ENCODE assay signal across 29 cellular contexts in the genomic region with DNA sequence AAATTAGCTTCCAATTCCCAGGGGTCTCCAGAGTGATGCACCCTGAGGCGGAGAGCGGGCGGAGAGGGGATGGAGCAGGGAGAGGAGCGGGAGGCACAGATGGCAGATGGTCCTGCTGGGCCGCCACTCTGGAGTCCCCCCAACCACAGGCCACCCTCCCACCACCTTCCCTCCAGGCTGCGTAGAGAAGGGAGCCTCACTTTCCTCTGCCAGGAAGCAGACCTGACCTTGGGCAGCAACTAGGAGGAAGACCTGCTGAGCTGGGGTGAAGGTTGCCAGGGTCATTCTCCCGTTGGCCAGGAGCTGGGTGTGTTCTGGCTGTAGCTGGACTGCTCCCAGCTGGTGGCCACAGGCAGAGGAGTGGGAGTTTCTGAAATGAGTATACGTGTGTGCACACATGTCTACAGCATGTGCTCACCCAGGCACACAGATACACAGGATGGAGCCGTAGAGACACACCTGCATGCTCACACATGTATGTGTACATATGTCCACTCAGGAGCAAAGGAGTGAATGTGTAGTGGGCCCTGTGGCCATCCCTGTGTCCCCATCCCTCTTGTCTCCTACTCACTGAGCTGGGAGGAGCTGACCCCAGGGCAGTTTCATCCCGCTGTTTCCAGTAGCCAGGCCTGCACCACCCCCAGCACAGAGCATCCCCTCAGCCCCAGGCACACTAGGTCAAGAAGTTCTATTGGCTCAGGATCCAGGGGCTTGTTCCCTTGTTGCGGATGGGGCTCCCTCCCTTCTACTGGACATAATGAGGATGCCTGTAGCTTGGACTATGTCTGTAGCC. TPM values are rescaled to one million over a fixed set of nuclear protein-coding genes. Genes with fewer than 3 reads are reported as not detected.
DNase-seq lines count a peak whose midpoint lies in the region; TF ChIP-seq lines count a peak whose summit lies in the region.
"Had no signal": no experiment of that assay in that cellular context is flagged by ENCODE, and none has a peak within 500 bp of the region (broad histone marks: within the 10 kb centered on the region; RNA-seq: fewer than 3 reads in every experiment).

No MANE protein-coding gene starts in this region.

- H3K4me2 ChIP-seq in BLaER1, result peak overlapping the region; percentile 57
- H3K4me2 ChIP-seq in osteoblast (ENCODE audit: insufficient read depth, low read length), result no peak overlapping the region
- H3K4me2 ChIP-seq: KMS-11, neural progenitor cell had no signal

- peaks cover 22% of the 10 kb centered on the region for H3K4me1 ChIP-seq in BE2C
- peaks cover 10% of the 10 kb centered on the region for H3K4me1 ChIP-seq in BLaER1
- H3K4me1 ChIP-seq in endodermal cell (ENCODE audit: control insufficient read depth, insufficient read depth, low read length), result no peaks in the 10 kb centered on the region
- no peaks in the 10 kb centered on the region for H3K4me1 ChIP-seq in osteoblast (ENCODE audit: insufficient read depth, low read length)
- H3K4me1 ChIP-seq: colonic mucosa, left ventricle myocardium inferior, neural progenitor cell, right lobe of liver had no signal

- H3K4me3 Mint-ChIP-seq in endodermal cell, result no peak overlapping the region
- H3K4me3 Mint-ChIP-seq: activated CD4-positive, alpha-beta T cell treated with anti-CD3 and anti-CD28 coated beads for 36 hours; activated CD8-positive, alpha-beta T cell treated with anti-CD3 and anti-CD28 coated beads for 36 hours; activated naive CD8-positive, alpha-beta T cell treated with anti-CD3 and anti-CD28 coated beads, Interleukin-2, amount 10 ng/mL, durations not matched to agents 7 days and 5 days; neural progenitor cell; stimulated activated naive CD8-positive, alpha-beta T cell treated with anti-CD3 and anti-CD28 coated beads, Interleukin-15, amount 100 ng/mL, for 72 hours had no signal

- peaks cover 6% of the 10 kb centered on the region; the same call in 1 of the 2 replicates for H4K20me1 ChIP-seq in BLaER1
- no peaks in the 10 kb centered on the region for H4K20me1 ChIP-seq in osteoblast (ENCODE audit: insufficient read depth, low read length)

- intact Hi-C loops in posterior vena cava (cut with DNase I), result no loop called here

- H3K4me1 Mint-ChIP-seq in endodermal cell, result no peaks in the 10 kb centered on the region
- H3K4me1 Mint-ChIP-seq: activated CD4-positive, alpha-beta T cell treated with anti-CD3 and anti-CD28 coated beads for 36 hours; activated naive CD8-positive, alpha-beta T cell treated with anti-CD3 and anti-CD28 coated beads, Interleukin-2, amount 10 ng/mL, durations not matched to agents 7 days and 5 days; stimulated activated naive CD8-positive, alpha-beta T cell treated with anti-CD3 and anti-CD28 coated beads, Interleukin-15, amount 100 ng/mL, for 72 hours had no signal

- no peaks in the 10 kb centered on the region for H3K9me3 Mint-ChIP-seq in endodermal cell
- H3K9me3 Mint-ChIP-seq: activated CD8-positive, alpha-beta T cell treated with anti-CD3 and anti-CD28 coated beads for 36 hours; activated naive CD8-positive, alpha-beta T cell treated with anti-CD3 and anti-CD28 coated beads, Interleukin-2, amount 10 ng/mL, durations not matched to agents 7 days and 5 days; stimulated activated naive CD8-positive, alpha-beta T cell treated with anti-CD3 and anti-CD28 coated beads, Interleukin-15, amount 100 ng/mL, for 72 hours had no signal

- H3K36me3 ChIP-seq in BE2C (no peaks in the 10 kb centered on the region), BLaER1 (no peaks in the 10 kb centered on the region), endodermal cell (ENCODE audit: control insufficient read depth, insufficient read depth, low read length) (no peaks in the 10 kb centered on the region), osteoblast (ENCODE audit: insufficient read depth, low read length) (no peaks in the 10 kb centered on the region)
- H3K36me3 ChIP-seq: cardiac muscle cell, colonic mucosa, left ventricle myocardium inferior, neural progenitor cell, right lobe of liver had no signal

- H3K27me3 Mint-ChIP-seq in endodermal cell (ENCODE audit: insufficient read depth), result no peaks in the 10 kb centered on the region
- H3K27me3 Mint-ChIP-seq: activated CD8-positive, alpha-beta T cell treated with anti-CD3 and anti-CD28 coated beads for 36 hours had no signal

- H3K9me3 ChIP-seq in BE2C (no peaks in the 10 kb centered on the region), BLaER1 (no peaks in the 10 kb centered on the region), endodermal cell (ENCODE audit: control insufficient read depth, low read length) (no peaks in the 10 kb centered on the region), osteoblast (ENCODE audit: low read depth, low read length) (no peaks in the 10 kb centered on the region)
- H3K9me3 ChIP-seq: colonic mucosa, left ventricle myocardium inferior, right lobe of liver had no signal

- H3K27ac ChIP-seq in BLaER1, result no peak overlapping the region
- peak overlapping the region; percentile 41 for H3K27ac ChIP-seq in endodermal cell (ENCODE audit: low read depth, low read length)
- no peak overlapping the region for H3K27ac ChIP-seq in osteoblast (ENCODE audit: low read depth, low read length)
- H3K27ac ChIP-seq: cardiac muscle cell, colonic mucosa, epithelial cell of prostate, KMS-11, left ventricle myocardium inferior, neural progenitor cell, right lobe of liver had no signal

- no peaks in the 10 kb centered on the region for H3K27me3 ChIP-seq in BE2C
- H3K27me3 ChIP-seq in BLaER1, result no peaks in the 10 kb centered on the region
- no peaks in the 10 kb centered on the region for H3K27me3 ChIP-seq in endodermal cell (ENCODE audit: control insufficient read depth, insufficient read depth, low read length, poor library complexity, severe bottlenecking)
- no peaks in the 10 kb centered on the region for H3K27me3 ChIP-seq in osteoblast (ENCODE audit: insufficient read depth, low read length)
- H3K27me3 ChIP-seq: cardiac muscle cell, colonic mucosa, neural progenitor cell, right lobe of liver had no signal

- H3K27ac Mint-ChIP-seq in endodermal cell, result no peak overlapping the region
- H3K27ac Mint-ChIP-seq: activated CD4-positive, alpha-beta T cell treated with anti-CD3 and anti-CD28 coated beads for 36 hours; activated CD8-positive, alpha-beta T cell treated with anti-CD3 and anti-CD28 coated beads for 36 hours; activated naive CD8-positive, alpha-beta T cell treated with anti-CD3 and anti-CD28 coated beads, Interleukin-2, amount 10 ng/mL, durations not matched to agents 7 days and 5 days; neural progenitor cell; stimulated activated naive CD8-positive, alpha-beta T cell treated with anti-CD3 and anti-CD28 coated beads, Interleukin-15, amount 100 ng/mL, for 72 hours had no signal

- 85 to 89% methylated on average over 6 to 11 of the region's 11 CpGs for WGBS in endodermal cell (ENCODE audit: insufficient coverage in 1 of 2, insufficient read length in 1 of 2), 2 experiments

- no peak overlapping the region for H3K9ac ChIP-seq in BLaER1
- H3K9ac ChIP-seq in endodermal cell (ENCODE audit: extremely low read depth, low read length, poor library complexity, severe bottlenecking), result no peak overlapping the region
- H3K9ac ChIP-seq: KMS-11, neural progenitor cell had no signal

- no peak overlapping the region for H2AFZ ChIP-seq in osteoblast (ENCODE audit: low read length)
- H2AFZ ChIP-seq: neural progenitor cell had no signal

- TF ChIP-seq CTCF in BE2C (IDR thresholded peaks at IDR 0.05; ENCODE audit: low read depth, low read length) (no peak), endodermal cell (conservative IDR thresholded peaks at IDR 0.05) (no peak), osteoblast (IDR thresholded peaks at IDR 0.05; ENCODE audit: extremely low read depth, low read depth, low read length) (no peak)

- no peaks in the 10 kb centered on the region for H3K36me3 Mint-ChIP-seq in endodermal cell (ENCODE audit: low read depth)
- H3K36me3 Mint-ChIP-seq: activated naive CD8-positive, alpha-beta T cell treated with anti-CD3 and anti-CD28 coated beads, Interleukin-2, amount 10 ng/mL, durations not matched to agents 7 days and 5 days; neural progenitor cell had no signal

- DNase-seq in BE2C, result peak; percentile 40
- no peak for DNase-seq in endodermal cell
- DNase-seq in posterior vena cava (ENCODE audit: low spot score), result peak; percentile 58
- DNase-seq in NCI-H748 treated with DMSO at 0.1 percent for 48 hours (lab: John Stamatoyannopoulos, UW), result no peak
- no peak for DNase-seq in NCI-H446 treated with DMSO at 0.1 percent for 48 hours (lab: John Stamatoyannopoulos, UW)
- no peak for DNase-seq in osteoblast (ENCODE audit: insufficient read length, low spot score, missing footprints)
- DNase-seq: activated CD4-positive, alpha-beta T cell treated with anti-CD3 and anti-CD28 coated beads for 36 hours; activated CD8-positive, alpha-beta T cell treated with anti-CD3 and anti-CD28 coated beads for 36 hours; activated gamma-delta T cell; activated naive CD8-positive, alpha-beta T cell treated with anti-CD3 and anti-CD28 coated beads, Interleukin-2, amount 10 ng/mL, durations not matched to agents 7 days and 5 days; colonic mucosa; DMS79 treated with DMSO at 0.1 percent for 48 hours; effector CD8-positive, alpha-beta T cell; GDM1; left ventricle myocardium inferior; MM.1S; NCI-H2107; SIG-M5; stimulated activated CD4-positive, alpha-beta T cell treated with anti-CD3 and anti-CD28 coated beads, Interleukin-12 subunit alpha, Interleukin-12 subunit beta, amount 100 ng/mL, for 4 hours; stimulated activated CD4-positive, alpha-beta T cell treated with anti-CD3 and anti-CD28 coated beads, Interleukin-2, amount 100 ng/mL, for 48 hours; stimulated activated naive CD8-positive, alpha-beta T cell treated with anti-CD3 and anti-CD28 coated beads, Interleukin-15, amount 100 ng/mL, for 72 hours; T-helper 9 cell had no signal

- H3K79me2 ChIP-seq in osteoblast (ENCODE audit: insufficient read depth, low read length), result no peaks in the 10 kb centered on the region

- no peak overlapping the region for H3K4me3 ChIP-seq in BE2C (ENCODE audit: low read depth, low read length)
- no peak overlapping the region for H3K4me3 ChIP-seq in BLaER1
- H3K4me3 ChIP-seq in endodermal cell (ENCODE audit: low read length), result no peak overlapping the region
- H3K4me3 ChIP-seq in osteoblast (ENCODE audit: insufficient read depth, low read length), result no peak overlapping the region
- H3K4me3 ChIP-seq: cardiac muscle cell, colonic mucosa, left ventricle myocardium inferior, neural progenitor cell, right lobe of liver had no signal

RNA-seq across cellular contexts. Expression of a gene that starts 53.0 kb away (rescaled TPM):
- 18.3 TPM for polyA plus RNA-seq in BE2C (2012; ENCODE audit: insufficient read depth, insufficient read length, low read depth)
- total RNA-seq in endodermal cell (1 to 10 TPM; 1.6 to 3.8 TPM), posterior vena cava (1 to 10 TPM in 1 of 2 donors, under 1 TPM in 1; 0.97 to 1.3 TPM), osteoblast (not detected in 2 replicates)
- 4.6 TPM for polyA plus RNA-seq in endodermal cell (2013, experiment 1 of 2)
- polyA plus RNA-seq in endodermal cell (2013, experiment 2 of 2), result 3.4 TPM
- total RNA-seq: activated CD4-positive, alpha-beta T cell treated with anti-CD3 and anti-CD28 coated beads for 36 hours; activated CD8-positive, alpha-beta T cell treated with anti-CD3 and anti-CD28 coated beads for 36 hours; activated naive CD8-positive, alpha-beta T cell treated with anti-CD3 and anti-CD28 coated beads, Interleukin-2, amount 10 ng/mL, durations not matched to agents 7 days and 5 days; colonic mucosa; myocyte had no signal

Comparison
In these comparisons a context has a peak if more than half of its experiments do, and no peak if none do; other contexts are left out.
1. DNase-seq: peak in BE2C (single experiment) and posterior vena cava (single experiment); none in endodermal cell (single experiment), NCI-H748 treated with DMSO at 0.1 percent for 48 hours (single experiment), NCI-H446 treated with DMSO at 0.1 percent for 48 hours (single experiment) and osteoblast (single experiment).